ENCODE assay signal across 20 cellular contexts in the genomic region with DNA sequence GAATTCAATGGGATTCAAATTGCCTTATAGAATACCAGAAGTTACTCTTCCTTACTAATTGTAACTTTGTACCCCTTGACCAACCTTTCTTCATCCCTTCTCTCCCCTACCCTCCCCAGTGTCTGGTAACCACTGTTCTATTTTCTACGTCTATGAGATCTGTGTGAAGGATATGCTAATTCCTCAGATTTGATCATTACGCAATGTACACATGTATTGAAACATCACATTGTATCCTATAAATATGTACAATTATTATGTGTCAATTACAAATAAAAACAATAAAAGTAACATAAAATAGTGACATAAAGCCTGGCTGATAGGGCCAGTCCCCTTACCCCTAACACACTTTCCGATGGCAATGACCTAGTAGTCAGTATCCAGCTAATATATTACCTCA.
DNase-seq lines count a peak whose midpoint lies in the region; ATAC-seq, FAIRE-seq and TF ChIP-seq lines count a peak whose summit lies in the region.
"Had no signal": no experiment of that assay in that cellular context is flagged by ENCODE, and none has a peak within 500 bp of the region (broad histone marks: within the 10 kb centered on the region; RNA-seq: fewer than 3 reads in every experiment).

No MANE protein-coding gene starts in this region.

- no peak for ATAC-seq in HepG2
- no peak for ATAC-seq in right lobe of liver
- ATAC-seq in K562 = no peak
- ATAC-seq in HG03442 (IDR thresholded peaks at IDR 0.05; ENCODE audit: unreplicated experiment) = no peak
- ATAC-seq: GM23338, HCT116 had no signal

- POLR2A ChIA-PET in HepG2 (lab: Yijun Ruan, JAX) = no interaction called here
- POLR2A ChIA-PET in K562 (lab: Yijun Ruan, JAX) = no interaction called here

- H2AFZ ChIP-seq in HepG2 (ENCODE audit: low read length) = no peak overlapping the region
- no peak overlapping the region for H2AFZ ChIP-seq in K562 (ENCODE audit: low read depth, low read length)
- H2AFZ ChIP-seq: GM23338 had no signal

- 99% methylated on average over 3 of the region's 3 CpGs for WGBS in HepG2 (ENCODE audit: low lambda C conversion rate)
- WGBS in right lobe of liver (ENCODE audit: insufficient coverage, low coverage, low lambda C conversion rate, missing lambda C conversion rate) = 47% methylated on average over 3 of the region's 3 CpGs
- WGBS in K562 (ENCODE audit: insufficient coverage, low coverage, missing lambda C conversion rate) = 2% methylated on average over 3 of the region's 3 CpGs

- no peak for TF ChIP-seq CTCF in HepG2 (CRISPR knock-in tag; IDR thresholded peaks at IDR 0.05)
- TF ChIP-seq CTCF in right lobe of liver (IDR thresholded peaks at IDR 0.05) = no peak
- TF ChIP-seq CTCF in K562 (IDR thresholded peaks at IDR 0.05 in 2 of 3, conservative IDR thresholded peaks at IDR 0.05 in 1 of 3; ENCODE audit: insufficient read depth in 2 of 3, low read depth in 1 of 3, low read length in 3 of 3) = no peak
- no peak for TF ChIP-seq CTCF in dorsolateral prefrontal cortex (IDR thresholded peaks at IDR 0.05 in 54 of 56, conservative IDR thresholded peaks at IDR 0.05 in 2 of 56; ENCODE audit: low read depth in 1 of 56, partially characterized antibody in 56 of 56)

- H3K4me1 ChIP-seq in HepG2 (ENCODE audit: insufficient read depth, low read length) (peaks cover 62% of the 10 kb centered on the region), right lobe of liver (peaks cover 0 to 30% (median 5%) of the 10 kb centered on the region in 4 donors), K562 (replicated peaks in 1 of 2; ENCODE audit: control insufficient read depth in 2 of 2, insufficient read depth in 2 of 2, low read length in 2 of 2) (no peaks in the 10 kb centered on the region)

- intact Hi-C loops in HepG2 (cut with micrococcal nuclease; ENCODE audit: unreplicated experiment) = no loop called here
- intact Hi-C loops in right lobe of liver (cut with DNase I) = no loop called here
- intact Hi-C loops in K562 (cut with micrococcal nuclease) = no loop called here
- intact Hi-C loops in dorsolateral prefrontal cortex (cut with DNase I) = no loop called here

- TF ChIP-seq POLR2A in HepG2 (IDR thresholded peaks at IDR 0.05; ENCODE audit: insufficient read depth in 1 of 2, low read depth in 2 of 2, low read length in 2 of 2) (no peak), right lobe of liver (IDR thresholded peaks at IDR 0.05) (no peak), K562 (conservative IDR thresholded peaks at IDR 0.05) (no peak)

- TF ChIP-seq RAD21 in HepG2 (CRISPR knock-in tag; IDR thresholded peaks at IDR 0.05) = no peak
- TF ChIP-seq RAD21 in K562 (CRISPR knock-in tag; conservative IDR thresholded peaks at IDR 0.05 in 1 of 2, IDR thresholded peaks at IDR 0.05 in 1 of 2) = no peak

- H3K27me3 ChIP-seq in HepG2 (ENCODE audit: control insufficient read depth in 1 of 2, insufficient read depth in 2 of 2, low read length in 2 of 2) = no peaks in the 10 kb centered on the region
- H3K27me3 ChIP-seq in right lobe of liver = no peaks in the 10 kb centered on the region
- H3K27me3 ChIP-seq in K562 (ENCODE audit: control insufficient read depth in 2 of 2, insufficient read depth in 2 of 2, low read length in 2 of 2) = no peaks in the 10 kb centered on the region
- peaks cover 0 to 24% (median 3%) of the 10 kb centered on the region in 45 donors for H3K27me3 ChIP-seq in dorsolateral prefrontal cortex

- H3K9me1 ChIP-seq in K562 (ENCODE audit: control insufficient read depth, insufficient read depth, low read length) = no peaks in the 10 kb centered on the region

- H3K27ac ChIP-seq in HepG2 (ENCODE audit: extremely low read length, insufficient read depth, low read length) (no peak overlapping the region), right lobe of liver (no peak overlapping the region), K562 (ENCODE audit: extremely low read depth, low read depth, low read length) (no peak overlapping the region), dorsolateral prefrontal cortex (no peak overlapping the region)

- no peak for DNase-seq in HepG2 (ENCODE audit: low spot score)
- no peak for DNase-seq in right lobe of liver
- DNase-seq in MV-4-11 (lab: John Stamatoyannopoulos, UW) = peak; percentile 23
- no peak for DNase-seq in K562 (ENCODE audit: extremely low read depth in 1 of 4, low spot score in 3 of 4)
- DNase-seq in dorsolateral prefrontal cortex = no peak
- DNase-seq in dedifferentiated amniotic fluid mesenchymal stem cell (ENCODE audit: extremely low spot score) = no peak
- DNase-seq: 8988T; C1 segment of cervical spinal cord; Calu3; CD4-positive, alpha-beta memory T cell; COR-L47; DMS53; DMS79 treated with DMSO at 0.1 percent for 48 hours; GF-D8; H9 had no signal

- H3K9me3 ChIP-seq in HepG2 (ENCODE audit: low read length) (no peaks in the 10 kb centered on the region), right lobe of liver (no peaks in the 10 kb centered on the region), K562 (replicated peaks; ENCODE audit: control insufficient read depth, insufficient read depth, low read depth, low read length) (no peaks in the 10 kb centered on the region)

- no peak for FAIRE-seq in HepG2 (lab: Jason Lieb, UNC)
- FAIRE-seq in K562 (lab: Jason Lieb, UNC) = no peak
- FAIRE-seq: GM12891, GM18507 had no signal

- H3K36me3 ChIP-seq in HepG2 (replicated peaks in 1 of 2; ENCODE audit: control insufficient read depth in 1 of 2, insufficient read depth in 2 of 2, low read length in 2 of 2) (no peaks in the 10 kb centered on the region), right lobe of liver (no peaks in the 10 kb centered on the region), K562 (ENCODE audit: control insufficient read depth, insufficient read depth, low read length) (no peaks in the 10 kb centered on the region)

- H3K9ac ChIP-seq in HepG2 (ENCODE audit: insufficient read depth, low read depth, low read length) = no peak overlapping the region
- no peak overlapping the region for H3K9ac ChIP-seq in K562 (ENCODE audit: insufficient read depth in 1 of 2, low read depth in 2 of 2, low read length in 2 of 2)

- CTCF ChIA-PET in HepG2 (lab: Yijun Ruan, JAX; ENCODE audit: low intra/inter-chr PET ratio, low total read pairs) = no interaction called here
- CTCF ChIA-PET in K562 (lab: Yijun Ruan, JAX; ENCODE audit: low intra/inter-chr PET ratio) = no interaction called here

- H4K20me1 ChIP-seq in HepG2 (ENCODE audit: insufficient read depth, low read length) (no peaks in the 10 kb centered on the region), K562 (replicated peaks; ENCODE audit: control insufficient read depth, insufficient read depth, low read length) (no peaks in the 10 kb centered on the region)

- no peak for TF ChIP-seq EP300 in HepG2 (IDR thresholded peaks at IDR 0.05; ENCODE audit: low read depth in 2 of 2, low read length in 2 of 2)
- no peak for TF ChIP-seq EP300 in HepG2 (CRISPR knock-in tag; IDR thresholded peaks at IDR 0.05; ENCODE audit: borderline replicate concordance)
- no peak for TF ChIP-seq EP300 in K562 (IDR thresholded peaks at IDR 0.05; ENCODE audit: low read length)

- no peaks in the 10 kb centered on the region for H3K79me2 ChIP-seq in HepG2 (ENCODE audit: insufficient read depth, low read length)
- no peaks in the 10 kb centered on the region for H3K79me2 ChIP-seq in K562 (ENCODE audit: control insufficient read depth, insufficient read depth, low read length)

- H3K4me3 ChIP-seq in HepG2 (replicated peaks in 1 of 3; ENCODE audit: insufficient read depth in 1 of 3, low read depth in 2 of 3, low read length in 3 of 3) (no peak overlapping the region), right lobe of liver (no peak overlapping the region), K562 (no peak overlapping the region), dorsolateral prefrontal cortex (no peak overlapping the region)
- H3K4me3 ChIP-seq: GM23338 had no signal

- in situ Hi-C loops in HepG2 (cut with HindIII; ENCODE audit: extremely low pct_ligation_motif_present, low pct_unique_long_range_greater_than_20kb) (no loop called here), K562 (cut with MboI) (no loop called here)

- H3K4me2 ChIP-seq in HepG2 (ENCODE audit: low read depth, low read length) (no peak overlapping the region), K562 (ENCODE audit: insufficient read depth, low read length) (no peak overlapping the region)
- H3K4me2 ChIP-seq: GM23338 had no signal

- no TSS peak for BruUV-seq in HepG2 (replicated peaks; lab: Mats Ljungman, UMichigan)
- no TSS peak for BruUV-seq in K562 (replicated peaks; lab: Mats Ljungman, UMichigan)

TF ChIP-seq in HepG2, 621 proteins besides CTCF, POLR2A, EP300 and RAD21:
- TF ChIP-seq ZFP36L2 (CRISPR knock-in tag; IDR thresholded peaks at IDR 0.05) (no peak), CEBPB (IDR thresholded peaks at IDR 0.05; ENCODE audit: borderline replicate concordance, low read depth, low read length) (peak; percentile 69; the same call in 1 of the 2 replicates)

TF ChIP-seq in K562, 482 proteins besides CTCF, POLR2A, EP300 and RAD21:
- TF ChIP-seq CEBPB (tag; IDR thresholded peaks at IDR 0.05) (0 out of 2 replicates have a peak, but pooled peaks have one; percentile 12), NCOR1 (IDR thresholded peaks at IDR 0.05) (no peak)
